28 cellular contexts compared by ENCODE assay signal in genomic region chr3:195060217-195060481, GRCh38.
"Had no signal": no experiment of that assay in that cellular context is flagged by ENCODE, and none has a peak within 500 bp of the region (broad histone marks: within the 10 kb centered on the region; RNA-seq: fewer than 3 reads in every experiment).

No MANE protein-coding gene starts in this region.

- H3K9me3 Mint-ChIP-seq: natural killer cell treated with Interleukin-12 subunit alpha and Interleukin-12 subunit beta and Interleukin-15 and Interleukin-18, amount 100 ng/mL, for 72 hours; neural crest cell; stimulated activated effector memory CD8-positive, alpha-beta T cell treated with anti-CD3 and anti-CD28 coated beads, Interleukin-12 subunit alpha, Interleukin-12 subunit beta, amount 100 ng/mL, for 72 hours; stimulated activated naive B cell treated with anti-CD40 and anti-IgM and Interleukin-4, amounts not matched to agents 10 μg/mL and 1 μg/mL and 100 μg/mL, for 72 hours; stimulated activated naive CD8-positive, alpha-beta T cell treated with anti-CD3 and anti-CD28 coated beads, Interleukin-15, Interleukin-2, amounts not matched to agents 100 ng/mL and 50 ng/mL, for 24 hours had no signal

- H2AFZ ChIP-seq: parathyroid adenoma had no signal

- H3K36me3 ChIP-seq: ovary, right lobe of liver, sigmoid colon, stomach, thoracic aorta, thyroid gland, tibial nerve, upper lobe of left lung, vagina had no signal

- H3K9me3 ChIP-seq: ovary, psoas muscle, right lobe of liver, sigmoid colon, stomach, thoracic aorta, thyroid gland, tibial nerve, upper lobe of left lung, vagina had no signal

- H3K4me3 Mint-ChIP-seq: naive thymus-derived CD8-positive, alpha-beta T cell; natural killer cell treated with Interleukin-12 subunit alpha and Interleukin-12 subunit beta and Interleukin-15 and Interleukin-18, amount 100 ng/mL, for 72 hours; nephron progenitor cell; neural crest cell; stimulated activated effector memory CD8-positive, alpha-beta T cell treated with anti-CD3 and anti-CD28 coated beads, Interleukin-12 subunit alpha, Interleukin-12 subunit beta, amount 100 ng/mL, for 72 hours; stimulated activated naive B cell treated with anti-CD40 and anti-IgM and Interleukin-4, amounts not matched to agents 10 μg/mL and 1 μg/mL and 100 μg/mL, for 72 hours; stimulated activated naive CD8-positive, alpha-beta T cell treated with anti-CD3 and anti-CD28 coated beads, Interleukin-15, Interleukin-2, amounts not matched to agents 100 ng/mL and 50 ng/mL, for 24 hours had no signal

- H3K4me1 Mint-ChIP-seq: stimulated activated effector memory CD8-positive, alpha-beta T cell treated with anti-CD3 and anti-CD28 coated beads, Interleukin-12 subunit alpha, Interleukin-12 subunit beta, amount 100 ng/mL, for 72 hours had no signal

- FAIRE-seq: small intestine, urothelium cell line had no signal

- H3K27me3 ChIP-seq: ovary, right lobe of liver, sigmoid colon, stomach, thyroid gland, tibial nerve, upper lobe of left lung, vagina had no signal

- H3K4me1 ChIP-seq: parathyroid adenoma, thyroid gland, tibial nerve, vagina had no signal

- H3K36me3 Mint-ChIP-seq: naive thymus-derived CD8-positive, alpha-beta T cell; natural killer cell treated with Interleukin-12 subunit alpha and Interleukin-12 subunit beta and Interleukin-15 and Interleukin-18, amount 100 ng/mL, for 72 hours; stimulated activated effector memory CD8-positive, alpha-beta T cell treated with anti-CD3 and anti-CD28 coated beads, Interleukin-12 subunit alpha, Interleukin-12 subunit beta, amount 100 ng/mL, for 72 hours had no signal

- H3K4me3 ChIP-seq: ovary, psoas muscle, right lobe of liver, sigmoid colon, stomach, thoracic aorta, thyroid gland, tibial nerve, upper lobe of left lung, vagina had no signal

- H3K27ac ChIP-seq: ovary, parathyroid adenoma, psoas muscle, right lobe of liver, sigmoid colon, stomach, thoracic aorta, thyroid gland, tibial nerve, upper lobe of left lung, vagina had no signal

- H3K9ac ChIP-seq: parathyroid adenoma had no signal

- DNase-seq: naive thymus-derived CD8-positive, alpha-beta T cell; nephron progenitor cell; occipital lobe; right cardiac atrium; stimulated activated CD4-positive, alpha-beta T cell treated with anti-CD3 and anti-CD28 coated beads, Interleukin-15, amount 100 ng/mL, for 24 hours; stimulated activated CD4-positive, alpha-beta T cell treated with anti-CD3 and anti-CD28 coated beads, Interleukin-2, amount 100 ng/mL, for 24 hours; stimulated activated CD4-positive, alpha-beta T cell treated with anti-CD3 and anti-CD28 coated beads, Interleukin-2, amount 100 ng/mL, for 48 hours; stimulated activated CD4-positive, alpha-beta T cell treated with anti-CD3 and anti-CD28 coated beads, Interleukin-4, amount 100 ng/mL, for 24 hours; stimulated activated naive B cell treated with anti-CD40 and anti-IgM and Interleukin-4, amounts not matched to agents 10 μg/mL and 1 μg/mL and 100 μg/mL, for 72 hours; stimulated activated naive CD4-positive, alpha-beta T cell treated with Interleukin-2 at 50 U/mL for 16 hours; stomach; thyroid gland; trophoblast cell; upper lobe of left lung had no signal

- H3K27ac Mint-ChIP-seq: stimulated activated naive B cell treated with anti-CD40 and anti-IgM and Interleukin-4, amounts not matched to agents 10 μg/mL and 1 μg/mL and 100 μg/mL, for 72 hours; stimulated activated naive CD8-positive, alpha-beta T cell treated with anti-CD3 and anti-CD28 coated beads, Interleukin-15, Interleukin-2, amounts not matched to agents 100 ng/mL and 50 ng/mL, for 24 hours had no signal

- H3K79me2 ChIP-seq: parathyroid adenoma had no signal
